29 cellular contexts compared by ENCODE assay signal in genomic region chr16:78970650-78971049, GRCh38.
"Had no signal": no experiment of that assay in that cellular context is flagged by ENCODE, and none has a peak within 500 bp of the region (broad histone marks: within the 10 kb centered on the region; RNA-seq: fewer than 3 reads in every experiment).

No MANE protein-coding gene starts in this region.

- ATAC-seq: effector memory CD8-positive, alpha-beta T cell; esophagus mucosa; foreskin keratinocyte; gastrocnemius medialis; gastroesophageal sphincter; heart left ventricle; heart right ventricle had no signal

- H3K4me3 ChIP-seq: colonic mucosa, coronary artery, dorsolateral prefrontal cortex, esophagus muscularis mucosa, esophagus squamous epithelium, gastrocnemius medialis, gastroesophageal sphincter, heart left ventricle, heart right ventricle had no signal

- H3K9me3 Mint-ChIP-seq: dendritic cell treated with granulocyte-macrophage colony-stimulating factor and Interleukin-4, amounts not matched to agents 40 ng/mL and 50 ng/mL, for 4 days; effector memory CD8-positive, alpha-beta T cell had no signal

- H3K27me3 Mint-ChIP-seq: effector memory CD8-positive, alpha-beta T cell had no signal

- H3K27me3 ChIP-seq: colonic mucosa, esophagus muscularis mucosa, esophagus squamous epithelium, foreskin keratinocyte, gastrocnemius medialis, gastroesophageal sphincter, heart right ventricle had no signal

- H3K27ac ChIP-seq: colonic mucosa, coronary artery, dorsolateral prefrontal cortex, epithelial cell of prostate, esophagus muscularis mucosa, esophagus squamous epithelium, foreskin keratinocyte, gastrocnemius medialis, gastroesophageal sphincter, heart left ventricle, heart right ventricle had no signal

- H3K4me3 Mint-ChIP-seq: dendritic cell treated with granulocyte-macrophage colony-stimulating factor and Interleukin-4, amounts not matched to agents 40 ng/mL and 50 ng/mL, for 4 days; effector memory CD8-positive, alpha-beta T cell; endodermal cell had no signal

- H3K9me3 ChIP-seq: colonic mucosa, esophagus muscularis mucosa, esophagus squamous epithelium, gastrocnemius medialis, gastroesophageal sphincter, heart left ventricle, heart right ventricle had no signal

- FAIRE-seq: colon, endometrium, endothelial cell of umbilical vein, frontal cortex had no signal

- H3K27ac Mint-ChIP-seq: dendritic cell treated with granulocyte-macrophage colony-stimulating factor and Interleukin-4, amounts not matched to agents 40 ng/mL and 50 ng/mL, for 4 days; effector memory CD8-positive, alpha-beta T cell; endodermal cell had no signal

- H3K36me3 ChIP-seq: colonic mucosa, esophagus muscularis mucosa, esophagus squamous epithelium, gastrocnemius medialis, gastroesophageal sphincter, heart left ventricle, heart right ventricle had no signal

- DNase-seq: colonic mucosa; cortex of kidney; dermis blood vessel endothelial cell; dorsolateral prefrontal cortex; effector CD4-positive, alpha-beta T cell; effector CD8-positive, alpha-beta T cell; effector memory CD4-positive, alpha-beta T cell; effector memory CD8-positive, alpha-beta T cell; endodermal cell; erythroblast; esophagus squamous epithelium; foreskin fibroblast; foreskin keratinocyte; foreskin melanocyte; gastrocnemius medialis; glutamatergic neuron; head of caudate nucleus; heart left ventricle; heart right ventricle had no signal

- H3K4me1 ChIP-seq: colonic mucosa, esophagus squamous epithelium, foreskin keratinocyte, gastrocnemius medialis, heart left ventricle had no signal
